ENCODE assay signal across 1 cellular context in the genomic region with DNA sequence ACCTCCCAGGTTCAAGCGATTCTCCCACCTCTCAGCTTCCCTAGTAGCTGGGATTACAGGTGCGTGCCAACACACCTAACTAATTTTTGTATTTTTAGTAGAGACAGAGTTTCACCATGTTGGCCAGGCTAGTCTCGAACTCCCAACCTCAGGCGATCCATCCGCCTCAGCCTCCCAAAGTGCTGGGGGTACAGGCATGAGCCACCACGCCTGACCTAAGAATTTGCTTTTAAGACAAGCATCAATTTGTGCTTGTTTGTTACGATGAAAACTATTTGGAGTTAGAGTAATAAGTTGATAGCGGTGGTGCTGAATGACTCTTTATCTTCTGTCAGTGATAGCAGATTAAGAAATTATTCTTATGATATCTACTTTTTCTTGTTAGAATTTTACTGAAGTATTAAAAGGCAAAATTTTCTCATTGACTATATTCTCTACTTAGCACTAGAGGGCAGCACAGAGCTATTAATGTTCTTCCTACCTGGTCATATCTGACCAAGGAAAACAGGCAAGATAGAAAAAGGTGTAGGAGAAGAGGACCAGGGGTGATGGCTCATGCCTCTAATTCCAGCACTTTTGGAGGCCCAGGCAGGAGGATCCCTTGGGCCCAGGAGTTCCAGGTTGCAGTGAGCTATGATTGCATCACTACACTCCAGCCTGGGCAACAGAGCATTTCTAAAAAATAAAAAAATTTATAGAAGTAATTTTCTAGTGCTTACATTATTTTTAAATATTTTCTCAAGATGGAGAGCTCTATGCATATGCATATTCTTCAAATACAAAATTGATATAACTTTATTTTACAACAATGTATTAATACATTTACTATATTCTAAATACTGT.
TF ChIP-seq lines count a peak whose summit lies in the region.

No MANE protein-coding gene starts in this region.

TF ChIP-seq in GM23338, 12 proteins besides CTCF, POLR2A, EP300 and RAD21 (continued from another document):
- TF ChIP-seq, protein P1, sequence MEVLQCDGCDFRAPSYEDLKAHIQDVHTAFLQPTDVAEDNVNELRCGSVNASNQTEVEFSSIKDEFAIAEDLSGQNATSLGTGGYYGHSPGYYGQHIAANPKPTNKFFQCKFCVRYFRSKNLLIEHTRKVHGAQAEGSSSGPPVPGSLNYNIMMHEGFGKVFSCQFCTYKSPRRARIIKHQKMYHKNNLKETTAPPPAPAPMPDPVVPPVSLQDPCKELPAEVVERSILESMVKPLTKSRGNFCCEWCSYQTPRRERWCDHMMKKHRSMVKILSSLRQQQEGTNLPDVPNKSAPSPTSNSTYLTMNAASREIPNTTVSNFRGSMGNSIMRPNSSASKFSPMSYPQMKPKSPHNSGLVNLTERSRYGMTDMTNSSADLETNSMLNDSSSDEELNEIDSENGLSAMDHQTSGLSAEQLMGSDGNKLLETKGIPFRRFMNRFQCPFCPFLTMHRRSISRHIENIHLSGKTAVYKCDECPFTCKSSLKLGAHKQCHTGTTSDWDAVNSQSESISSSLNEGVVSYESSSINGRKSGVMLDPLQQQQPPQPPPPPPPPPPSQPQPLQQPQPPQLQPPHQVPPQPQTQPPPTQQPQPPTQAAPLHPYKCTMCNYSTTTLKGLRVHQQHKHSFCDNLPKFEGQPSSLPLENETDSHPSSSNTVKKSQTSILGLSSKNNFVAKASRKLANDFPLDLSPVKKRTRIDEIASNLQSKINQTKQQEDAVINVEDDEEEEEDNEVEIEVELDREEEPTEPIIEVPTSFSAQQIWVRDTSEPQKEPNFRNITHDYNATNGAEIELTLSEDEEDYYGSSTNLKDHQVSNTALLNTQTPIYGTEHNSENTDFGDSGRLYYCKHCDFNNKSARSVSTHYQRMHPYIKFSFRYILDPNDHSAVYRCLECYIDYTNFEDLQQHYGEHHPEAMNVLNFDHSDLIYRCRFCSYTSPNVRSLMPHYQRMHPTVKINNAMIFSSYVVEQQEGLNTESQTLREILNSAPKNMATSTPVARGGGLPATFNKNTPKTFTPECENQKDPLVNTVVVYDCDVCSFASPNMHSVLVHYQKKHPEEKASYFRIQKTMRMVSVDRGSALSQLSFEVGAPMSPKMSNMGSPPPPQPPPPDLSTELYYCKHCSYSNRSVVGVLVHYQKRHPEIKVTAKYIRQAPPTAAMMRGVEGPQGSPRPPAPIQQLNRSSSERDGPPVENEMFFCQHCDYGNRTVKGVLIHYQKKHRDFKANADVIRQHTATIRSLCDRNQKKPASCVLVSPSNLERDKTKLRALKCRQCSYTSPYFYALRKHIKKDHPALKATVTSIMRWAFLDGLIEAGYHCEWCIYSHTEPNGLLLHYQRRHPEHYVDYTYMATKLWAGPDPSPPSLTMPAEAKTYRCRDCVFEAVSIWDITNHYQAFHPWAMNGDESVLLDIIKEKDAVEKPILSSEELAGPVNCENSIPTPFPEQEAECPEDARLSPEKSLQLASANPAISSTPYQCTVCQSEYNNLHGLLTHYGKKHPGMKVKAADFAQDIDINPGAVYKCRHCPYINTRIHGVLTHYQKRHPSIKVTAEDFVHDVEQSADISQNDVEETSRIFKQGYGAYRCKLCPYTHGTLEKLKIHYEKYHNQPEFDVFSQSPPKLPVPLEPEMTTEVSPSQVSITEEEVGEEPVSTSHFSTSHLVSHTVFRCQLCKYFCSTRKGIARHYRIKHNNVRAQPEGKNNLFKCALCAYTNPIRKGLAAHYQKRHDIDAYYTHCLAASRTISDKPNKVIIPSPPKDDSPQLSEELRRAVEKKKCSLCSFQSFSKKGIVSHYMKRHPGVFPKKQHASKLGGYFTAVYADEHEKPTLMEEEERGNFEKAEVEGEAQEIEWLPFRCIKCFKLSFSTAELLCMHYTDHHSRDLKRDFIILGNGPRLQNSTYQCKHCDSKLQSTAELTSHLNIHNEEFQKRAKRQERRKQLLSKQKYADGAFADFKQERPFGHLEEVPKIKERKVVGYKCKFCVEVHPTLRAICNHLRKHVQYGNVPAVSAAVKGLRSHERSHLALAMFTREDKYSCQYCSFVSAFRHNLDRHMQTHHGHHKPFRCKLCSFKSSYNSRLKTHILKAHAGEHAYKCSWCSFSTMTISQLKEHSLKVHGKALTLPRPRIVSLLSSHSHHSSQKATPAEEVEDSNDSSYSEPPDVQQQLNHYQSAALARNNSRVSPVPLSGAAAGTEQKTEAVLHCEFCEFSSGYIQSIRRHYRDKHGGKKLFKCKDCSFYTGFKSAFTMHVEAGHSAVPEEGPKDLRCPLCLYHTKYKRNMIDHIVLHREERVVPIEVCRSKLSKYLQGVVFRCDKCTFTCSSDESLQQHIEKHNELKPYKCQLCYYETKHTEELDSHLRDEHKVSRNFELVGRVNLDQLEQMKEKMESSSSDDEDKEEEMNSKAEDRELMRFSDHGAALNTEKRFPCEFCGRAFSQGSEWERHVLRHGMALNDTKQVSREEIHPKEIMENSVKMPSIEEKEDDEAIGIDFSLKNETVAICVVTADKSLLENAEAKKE (CRISPR knock-in tag; IDR thresholded peaks at IDR 0.05), result no peak
- TF ChIP-seq ZNF331 (CRISPR knock-in tag; IDR thresholded peaks at IDR 0.05; ENCODE audit: low read depth), result no peak
- no peak for TF ChIP-seq EZH2 (IDR thresholded peaks at IDR 0.05; ENCODE audit: low read depth, unreplicated experiment)
- TF ChIP-seq POLR2AphosphoS5 (IDR thresholded peaks at IDR 0.05; ENCODE audit: low read depth), result no peak
- TF ChIP-seq, protein P2, sequence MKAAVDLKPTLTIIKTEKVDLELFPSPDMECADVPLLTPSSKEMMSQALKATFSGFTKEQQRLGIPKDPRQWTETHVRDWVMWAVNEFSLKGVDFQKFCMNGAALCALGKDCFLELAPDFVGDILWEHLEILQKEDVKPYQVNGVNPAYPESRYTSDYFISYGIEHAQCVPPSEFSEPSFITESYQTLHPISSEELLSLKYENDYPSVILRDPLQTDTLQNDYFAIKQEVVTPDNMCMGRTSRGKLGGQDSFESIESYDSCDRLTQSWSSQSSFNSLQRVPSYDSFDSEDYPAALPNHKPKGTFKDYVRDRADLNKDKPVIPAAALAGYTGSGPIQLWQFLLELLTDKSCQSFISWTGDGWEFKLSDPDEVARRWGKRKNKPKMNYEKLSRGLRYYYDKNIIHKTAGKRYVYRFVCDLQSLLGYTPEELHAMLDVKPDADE (IDR thresholded peaks at IDR 0.05), result no peak
- TF ChIP-seq CREB1 (CRISPR knock-in tag; IDR thresholded peaks at IDR 0.05; ENCODE audit: low read depth), result no peak
- TF ChIP-seq ZNF114 (CRISPR knock-in tag; IDR thresholded peaks at IDR 0.05), result no peak
- no peak for TF ChIP-seq JUNB (IDR thresholded peaks at IDR 0.05; ENCODE audit: unreplicated experiment)
- no peak for TF ChIP-seq NANOG (IDR thresholded peaks at IDR 0.05; ENCODE audit: borderline replicate concordance)
TF ChIP-seq in GM23338: peak in this region for 0.
